In the genomic region with DNA sequence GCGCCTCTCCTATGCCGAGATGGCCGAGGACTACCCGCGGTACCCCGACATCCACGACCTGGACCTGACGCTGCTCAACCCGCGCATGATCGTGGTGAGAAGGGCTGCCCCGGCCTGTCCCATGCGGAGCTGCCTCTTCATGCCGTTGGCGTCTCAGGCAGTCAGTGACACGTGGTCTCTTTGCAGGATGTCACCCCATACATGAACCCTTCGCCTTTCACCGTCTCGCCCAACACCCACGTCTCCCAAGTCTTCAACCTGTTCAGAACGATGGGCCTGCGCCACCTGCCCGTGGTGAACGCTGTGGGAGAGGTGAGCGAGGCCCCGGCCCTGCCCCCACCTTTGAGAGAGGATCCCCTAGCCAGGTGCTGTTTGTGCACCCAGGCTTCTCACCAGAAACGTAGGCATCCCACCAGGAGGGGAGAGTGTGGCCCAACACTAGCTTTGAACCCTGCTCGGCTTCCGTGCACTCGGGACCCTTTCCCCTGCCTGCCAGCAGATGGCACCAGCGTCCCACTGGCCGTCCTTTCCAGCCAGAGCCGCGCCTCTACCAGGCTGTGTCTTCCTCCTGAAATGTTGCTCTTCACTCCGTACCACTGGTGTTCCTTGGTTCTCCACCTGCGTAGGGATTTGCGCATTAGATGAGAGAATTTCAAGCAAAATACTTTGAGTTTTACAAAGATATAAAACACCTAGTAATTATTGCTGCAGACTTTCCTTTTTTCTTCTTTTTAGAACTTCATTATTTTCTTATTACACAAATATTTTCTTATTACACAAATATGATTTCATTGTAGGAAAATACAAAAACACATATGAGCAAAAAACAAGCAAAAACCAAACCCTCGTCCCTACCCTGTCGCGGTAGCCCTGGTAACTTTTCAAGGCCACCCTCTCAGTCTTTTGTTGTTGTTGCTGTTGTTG, we compare ENCODE assay signal across 9 cellular contexts. TPM values are rescaled to one million over a fixed set of nuclear protein-coding genes. Genes with fewer than 3 reads are reported as not detected.
DNase-seq lines count a peak whose midpoint lies in the region; ATAC-seq and TF ChIP-seq lines count a peak whose summit lies in the region.
"Had no signal": no experiment of that assay in that cellular context is flagged by ENCODE, and none has a peak within 500 bp of the region (broad histone marks: within the 10 kb centered on the region; RNA-seq: fewer than 3 reads in every experiment).

No MANE protein-coding gene starts in this region.

- H3K36me3 ChIP-seq in right atrium auricular region: peaks cover 85% of the 10 kb centered on the region

- peak; percentile 84 for DNase-seq in GM10266 (ENCODE audit: extremely low spot score)
- peak; percentile 73 for DNase-seq in NCI-H1092 treated with DMSO at 0.1 percent for 48 hours (lab: John Stamatoyannopoulos, UW)
- DNase-seq in T-helper 9 cell: peak; percentile 68
- DNase-seq in amniotic stem cell (lab: John Stamatoyannopoulos, UW): peak; percentile 6
- no peak for DNase-seq in right atrium auricular region (ENCODE audit: low spot score)
- DNase-seq in sciatic nerve (ENCODE audit: low spot score): peak; percentile 87

- no peaks in the 10 kb centered on the region for H3K27me3 ChIP-seq in right atrium auricular region

- TF ChIP-seq CTCF in GM10266 (IDR thresholded peaks at IDR 0.05; ENCODE audit: control insufficient read depth, insufficient read depth, low read depth, missing control alignments): peak; percentile 90
- peak; percentile 94 to 99 for TF ChIP-seq CTCF in right atrium auricular region (IDR thresholded peaks at IDR 0.05)

- H3K27ac ChIP-seq in right atrium auricular region: peak overlapping the region; percentile 85 to 92

- H3K4me1 ChIP-seq in right atrium auricular region: peaks cover 0 to 44% of the 10 kb centered on the region in 2 donors

- no peaks in the 10 kb centered on the region for H3K9me3 ChIP-seq in right atrium auricular region

- no peak overlapping the region for H3K4me3 ChIP-seq in right atrium auricular region

- peak; percentile 87 for ATAC-seq in sciatic nerve
- no peak for ATAC-seq in HG03571 (IDR thresholded peaks at IDR 0.05; ENCODE audit: unreplicated experiment)
- ATAC-seq in GM19395 (IDR thresholded peaks at IDR 0.05; ENCODE audit: unreplicated experiment): no peak

- intact Hi-C loops in sciatic nerve (cut with DNase I): loop anchor here (5.0 to 10.0 kb wide), 2 partner anchors 69 to 126 kb away; no protein-coding TSS in a partner anchor

RNA-seq across cellular contexts. Expression of a gene that starts 9.0 kb away (rescaled TPM):
- total RNA-seq in right atrium auricular region (over 10,000 TPM; 98,870 to 132,613 TPM), sciatic nerve (0.45 TPM)
- total RNA-seq: glomerular endothelial cell had no signal

RNA-seq across cellular contexts. Expression of a gene that starts 20.1 kb away (rescaled TPM):
- total RNA-seq in right atrium auricular region (over 10,000 TPM in 1 of 2 donors, 1,000 to 10,000 TPM in 1; 1,081 to 10,488 TPM), sciatic nerve (not detected)

RNA-seq across cellular contexts. Expression of a gene that starts 32.6 kb away (rescaled TPM):
- total RNA-seq in right atrium auricular region (10 to 100 TPM; 14.8 to 15.2 TPM), sciatic nerve (48.4 TPM)

RNA-seq across cellular contexts. Expression of a gene that starts 32.8 kb away (rescaled TPM):
- total RNA-seq in right atrium auricular region (10 to 100 TPM; 38.5 to 53.9 TPM), sciatic nerve (78.3 TPM)

Comparison
In these comparisons a context has a peak if more than half of its experiments do, and no peak if none do; other contexts are left out.
1. RNA of a gene that starts 9.0 kb away (total RNA-seq): 98,870 to 132,613 TPM in right atrium auricular region; 0.45 TPM in sciatic nerve (single experiment); every median in the first group is over 1,000 times any median in the second.
2. RNA of a gene that starts 20.1 kb away (total RNA-seq): 1,081 to 10,488 TPM in right atrium auricular region; not detected in sciatic nerve (single experiment); every median in the first group is over 1,000 times any median in the second.